25 cellular contexts compared by ENCODE assay signal in the genomic region with DNA sequence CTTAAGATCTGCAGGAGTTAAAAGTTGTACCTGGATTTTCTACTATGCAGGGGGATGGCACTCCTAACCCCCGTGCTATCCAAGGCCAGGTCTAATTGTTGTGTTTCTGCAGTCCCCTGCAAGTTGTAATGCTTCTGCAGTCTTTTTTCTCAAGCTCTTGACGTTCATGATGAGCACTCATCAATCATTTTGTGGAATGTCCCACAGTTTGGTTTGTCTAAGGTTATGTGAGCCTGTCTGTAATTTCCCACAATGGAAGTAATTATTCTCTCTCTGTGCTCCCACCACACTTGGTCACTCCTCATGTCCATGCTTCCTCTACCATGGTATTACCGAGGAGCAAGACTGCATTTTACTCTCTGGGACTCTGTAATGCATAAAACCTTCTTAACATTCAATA.
A peak's percentile ranks its signal among the peaks of the same experiment; 100 is the strongest.
DNase-seq lines count a peak whose midpoint lies in the region; ATAC-seq, FAIRE-seq and TF ChIP-seq lines count a peak whose summit lies in the region.
"Had no signal": no experiment of that assay in that cellular context is flagged by ENCODE, and none has a peak within 500 bp of the region (broad histone marks: within the 10 kb centered on the region; RNA-seq: fewer than 3 reads in every experiment).

No MANE protein-coding gene starts in this region.

- TF ChIP-seq EP300 in K562 (IDR thresholded peaks at IDR 0.05; ENCODE audit: low read length) = no peak

- no peak for TF ChIP-seq POLR2A in K562 (conservative IDR thresholded peaks at IDR 0.05)
- no peak for TF ChIP-seq POLR2A in erythroblast (IDR thresholded peaks at IDR 0.05; ENCODE audit: low read length)

- peaks cover 6 to 59% of the 10 kb centered on the region in 2 experiments; a peak in 4 of 5 replicates for H3K4me1 ChIP-seq in K562 (replicated peaks in 1 of 2; ENCODE audit: control insufficient read depth in 2 of 2, insufficient read depth in 2 of 2, low read length in 2 of 2)
- H3K4me1 ChIP-seq: Caco-2 had no signal

- 31% methylated on average over 3 of the region's 3 CpGs for WGBS in K562 (ENCODE audit: insufficient coverage, low coverage, missing lambda C conversion rate)

- H3K27ac Mint-ChIP-seq in activated CD4-positive, alpha-beta T cell treated with anti-CD3 and anti-CD28 coated beads, Interleukin-2, amount 10 ng/mL, durations not matched to agents 24 days and 14 days = no peak overlapping the region
- H3K27ac Mint-ChIP-seq: B cell; CD4-positive, alpha-beta T cell; CD8-positive, alpha-beta T cell had no signal

- H3K27me3 ChIP-seq in K562 (ENCODE audit: control insufficient read depth in 2 of 2, insufficient read depth in 2 of 2, low read length in 2 of 2) = no peaks in the 10 kb centered on the region

- no peak overlapping the region; the same call in 2 of the 3 replicates for H3K27ac ChIP-seq in K562 (ENCODE audit: extremely low read depth, low read depth, low read length)
- H3K27ac ChIP-seq: 22Rv1; BLaER1 treated with 17β-estradiol and CSF1 and Interleukin-3, amounts not matched to agents 10 nM and 100 nM; C4-2B had no signal

- H3K9ac ChIP-seq in K562 (ENCODE audit: insufficient read depth in 1 of 2, low read depth in 2 of 2, low read length in 2 of 2) = no peak overlapping the region
- H3K9ac ChIP-seq: BLaER1 treated with 17β-estradiol and CSF1 and Interleukin-3, amounts not matched to agents 10 nM and 100 nM had no signal

- ATAC-seq in K562 (no peak), HG03175 (IDR thresholded peaks at IDR 0.05; ENCODE audit: unreplicated experiment) (no peak)
- ATAC-seq: A549; CD8-positive, alpha-beta T cell; GM12878 had no signal

- no peaks in the 10 kb centered on the region for H3K9me1 ChIP-seq in K562 (ENCODE audit: control insufficient read depth, insufficient read depth, low read length)

- no peak overlapping the region for H3K4me3 Mint-ChIP-seq in activated CD4-positive, alpha-beta T cell treated with anti-CD3 and anti-CD28 coated beads, Interleukin-2, amount 10 ng/mL, durations not matched to agents 24 days and 14 days
- H3K4me3 Mint-ChIP-seq: B cell; CD4-positive, alpha-beta T cell; CD8-positive, alpha-beta T cell had no signal

- no TSS peak for BruUV-seq in K562 (replicated peaks; lab: Mats Ljungman, UMichigan)

- in situ Hi-C loops in K562 (cut with MboI) = no loop called here

- intact Hi-C loops in activated CD4-positive, alpha-beta T cell treated with anti-CD3 and anti-CD28 coated beads, Interleukin-2, amount 10 ng/mL, durations not matched to agents 24 days and 14 days (cut with micrococcal nuclease) = no loop called here
- intact Hi-C loops in K562 (cut with micrococcal nuclease) = no loop called here

- no peak for TF ChIP-seq CTCF in K562 (IDR thresholded peaks at IDR 0.05 in 2 of 3, conservative IDR thresholded peaks at IDR 0.05 in 1 of 3; ENCODE audit: insufficient read depth in 2 of 3, low read depth in 1 of 3, low read length in 3 of 3)

- no peaks in the 10 kb centered on the region for H3K79me2 ChIP-seq in K562 (ENCODE audit: control insufficient read depth, insufficient read depth, low read length)

- H4K20me1 ChIP-seq in K562 (replicated peaks; ENCODE audit: control insufficient read depth, insufficient read depth, low read length) = no peaks in the 10 kb centered on the region

- CTCF ChIA-PET in K562 (lab: Yijun Ruan, JAX; ENCODE audit: low intra/inter-chr PET ratio) = no interaction called here

- peak; percentile 56 for FAIRE-seq in K562 (lab: Jason Lieb, UNC)
- FAIRE-seq: D721Med, G401.6, GM12878, GM12892, GM18507, GM19239 had no signal

- no peak overlapping the region; the same call in 1 of the 2 replicates for H2AFZ ChIP-seq in K562 (ENCODE audit: low read depth, low read length)

- peak; percentile 27 for DNase-seq in activated CD4-positive, alpha-beta T cell treated with anti-CD3 and anti-CD28 coated beads, Interleukin-2, amount 10 ng/mL, durations not matched to agents 24 days and 14 days
- no peak for DNase-seq in activated CD4-positive, alpha-beta T cell treated with anti-CD3 and anti-CD28 coated beads for 4 hours
- no peak for DNase-seq in K562 (ENCODE audit: extremely low read depth in 1 of 4, low spot score in 3 of 4)
- peak; percentile 58 for DNase-seq in left kidney (ENCODE audit: low read depth, low spot score)
- DNase-seq in renal cortical epithelial cell (ENCODE audit: low read depth) = peak; percentile 9
- no peak for DNase-seq in erythroblast (lab: John Stamatoyannopoulos, UW)
- no peak for DNase-seq in GM19238 (ENCODE audit: insufficient read length, low spot score)
- DNase-seq: AML-193; Caco-2; Calu3; CD4-positive, alpha-beta T cell; CD8-positive, alpha-beta T cell; DMS79 treated with DMSO at 0.1 percent for 48 hours had no signal

- H3K36me3 ChIP-seq in K562 (ENCODE audit: control insufficient read depth, insufficient read depth, low read length) = no peaks in the 10 kb centered on the region
- H3K36me3 ChIP-seq: BLaER1 treated with 17β-estradiol and CSF1 and Interleukin-3, amounts not matched to agents 10 nM and 100 nM had no signal

- H3K36me3 Mint-ChIP-seq in activated CD4-positive, alpha-beta T cell treated with anti-CD3 and anti-CD28 coated beads, Interleukin-2, amount 10 ng/mL, durations not matched to agents 24 days and 14 days (ENCODE audit: low read depth) = no peaks in the 10 kb centered on the region
- H3K36me3 Mint-ChIP-seq: CD8-positive, alpha-beta T cell had no signal

- peaks cover 6% of the 10 kb centered on the region for H3K27me3 Mint-ChIP-seq in activated CD4-positive, alpha-beta T cell treated with anti-CD3 and anti-CD28 coated beads, Interleukin-2, amount 10 ng/mL, durations not matched to agents 24 days and 14 days
- H3K27me3 Mint-ChIP-seq: B cell; CD4-positive, alpha-beta T cell had no signal

- no peak overlapping the region for H3K4me2 ChIP-seq in K562 (ENCODE audit: insufficient read depth, low read length)
- H3K4me2 ChIP-seq: A549; BLaER1 treated with 17β-estradiol and CSF1 and Interleukin-3, amounts not matched to agents 10 nM and 100 nM had no signal

- POLR2A ChIA-PET in K562 (lab: Yijun Ruan, JAX) = no interaction called here

- H3K9me3 Mint-ChIP-seq in activated CD4-positive, alpha-beta T cell treated with anti-CD3 and anti-CD28 coated beads, Interleukin-2, amount 10 ng/mL, durations not matched to agents 24 days and 14 days = no peaks in the 10 kb centered on the region
- H3K9me3 Mint-ChIP-seq: CD4-positive, alpha-beta T cell; CD8-positive, alpha-beta T cell had no signal

- TF ChIP-seq RAD21 in K562 (CRISPR knock-in tag; conservative IDR thresholded peaks at IDR 0.05 in 1 of 2, IDR thresholded peaks at IDR 0.05 in 1 of 2) = no peak

- no peak overlapping the region for H3K4me3 ChIP-seq in K562
- H3K4me3 ChIP-seq: A549; BLaER1 treated with 17β-estradiol and CSF1 and Interleukin-3, amounts not matched to agents 10 nM and 100 nM; GM12878 had no signal

- H3K9me3 ChIP-seq in K562 (replicated peaks; ENCODE audit: control insufficient read depth, insufficient read depth, low read depth, low read length) = no peaks in the 10 kb centered on the region
- H3K9me3 ChIP-seq: A549; BLaER1 treated with 17β-estradiol and CSF1 and Interleukin-3, amounts not matched to agents 10 nM and 100 nM; Caco-2 had no signal

- H3K4me1 Mint-ChIP-seq in activated CD4-positive, alpha-beta T cell treated with anti-CD3 and anti-CD28 coated beads, Interleukin-2, amount 10 ng/mL, durations not matched to agents 24 days and 14 days = peaks cover 3% of the 10 kb centered on the region
- H3K4me1 Mint-ChIP-seq: B cell had no signal

TF ChIP-seq in K562, 482 proteins besides CTCF, POLR2A, EP300 and RAD21:
- TF ChIP-seq CBX3 (IDR thresholded peaks at IDR 0.05; ENCODE audit: borderline replicate concordance in 1 of 2, low read length in 2 of 2) = no peak
- TF ChIP-seq, protein P1, sequence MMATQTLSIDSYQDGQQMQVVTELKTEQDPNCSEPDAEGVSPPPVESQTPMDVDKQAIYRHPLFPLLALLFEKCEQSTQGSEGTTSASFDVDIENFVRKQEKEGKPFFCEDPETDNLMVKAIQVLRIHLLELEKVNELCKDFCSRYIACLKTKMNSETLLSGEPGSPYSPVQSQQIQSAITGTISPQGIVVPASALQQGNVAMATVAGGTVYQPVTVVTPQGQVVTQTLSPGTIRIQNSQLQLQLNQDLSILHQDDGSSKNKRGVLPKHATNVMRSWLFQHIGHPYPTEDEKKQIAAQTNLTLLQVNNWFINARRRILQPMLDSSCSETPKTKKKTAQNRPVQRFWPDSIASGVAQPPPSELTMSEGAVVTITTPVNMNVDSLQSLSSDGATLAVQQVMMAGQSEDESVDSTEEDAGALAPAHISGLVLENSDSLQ (IDR thresholded peaks at IDR 0.05) = 0 out of 2 replicates have a peak, but pooled peaks have one; percentile 48
- TF ChIP-seq, protein P2, sequence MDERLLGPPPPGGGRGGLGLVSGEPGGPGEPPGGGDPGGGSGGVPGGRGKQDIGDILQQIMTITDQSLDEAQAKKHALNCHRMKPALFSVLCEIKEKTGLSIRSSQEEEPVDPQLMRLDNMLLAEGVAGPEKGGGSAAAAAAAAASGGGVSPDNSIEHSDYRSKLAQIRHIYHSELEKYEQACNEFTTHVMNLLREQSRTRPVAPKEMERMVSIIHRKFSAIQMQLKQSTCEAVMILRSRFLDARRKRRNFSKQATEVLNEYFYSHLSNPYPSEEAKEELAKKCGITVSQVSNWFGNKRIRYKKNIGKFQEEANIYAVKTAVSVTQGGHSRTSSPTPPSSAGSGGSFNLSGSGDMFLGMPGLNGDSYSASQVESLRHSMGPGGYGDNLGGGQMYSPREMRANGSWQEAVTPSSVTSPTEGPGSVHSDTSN (CRISPR knock-in tag; IDR thresholded peaks at IDR 0.05; ENCODE audit: low read depth) = no peak
- TF ChIP-seq, protein P2 (tag; conservative IDR thresholded peaks at IDR 0.05; ENCODE audit: low read depth) = peak; percentile 72
- peak; percentile 71 for TF ChIP-seq MEIS2 (IDR thresholded peaks at IDR 0.05; ENCODE audit: partially characterized antibody)
- TF ChIP-seq ZNF165 (CRISPR knock-in tag; IDR thresholded peaks at IDR 0.05; ENCODE audit: borderline replicate concordance) = no peak
- TF ChIP-seq ZNF75A (CRISPR knock-in tag; IDR thresholded peaks at IDR 0.05) = peak; percentile 64; the same call in 1 of the 2 replicates
TF ChIP-seq in K562: peak in this region for 4.

Comparison
In these comparisons a context has a peak if more than half of its experiments do, and no peak if none do; other contexts are left out.
1. DNase-seq: peak in activated CD4-positive, alpha-beta T cell treated with anti-CD3 and anti-CD28 coated beads, Interleukin-2, amount 10 ng/mL, durations not matched to agents 24 days and 14 days (single experiment), left kidney (single experiment) and renal cortical epithelial cell (single experiment); none in activated CD4-positive, alpha-beta T cell treated with anti-CD3 and anti-CD28 coated beads for 4 hours (0 of 2), K562 (0 of 4), erythroblast (0 of 2) and GM19238 (single experiment).